ENCODE assay signal across 9 cellular contexts in the genomic region with DNA sequence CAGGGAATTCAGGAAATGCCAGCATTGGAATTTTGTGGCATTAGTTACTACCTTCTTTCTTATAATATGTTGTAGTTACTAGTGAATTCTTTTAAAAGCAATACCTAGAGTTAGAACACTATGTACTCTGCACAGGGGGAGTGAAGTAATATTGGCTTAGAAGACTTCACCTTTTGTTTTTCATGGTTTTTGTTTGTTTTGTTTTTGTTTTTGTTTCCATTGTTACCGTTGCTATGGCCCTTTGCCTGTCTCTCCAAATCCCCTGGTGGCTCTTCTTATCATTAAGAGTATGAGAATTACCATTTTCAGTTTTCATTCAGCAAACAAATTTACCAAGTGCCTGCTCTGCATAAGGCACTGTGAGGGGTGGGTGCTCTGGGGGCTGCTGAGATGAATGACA.
DNase-seq lines count a peak whose midpoint lies in the region; ATAC-seq and TF ChIP-seq lines count a peak whose summit lies in the region.
"Had no signal": no experiment of that assay in that cellular context is flagged by ENCODE, and none has a peak within 500 bp of the region (broad histone marks: within the 10 kb centered on the region; RNA-seq: fewer than 3 reads in every experiment).

No MANE protein-coding gene starts in this region.

- peaks cover 48% of the 10 kb centered on the region for H3K4me1 Mint-ChIP-seq in activated T-cell treated with anti-CD3 and anti-CD28 coated beads, Interleukin-2, amount 50 U/mL, for 72 hours (ENCODE audit: low read depth)

- no peaks in the 10 kb centered on the region for H3K9me3 ChIP-seq in suprapubic skin

- H3K27ac Mint-ChIP-seq in activated T-cell treated with anti-CD3 and anti-CD28 coated beads, Interleukin-2, amount 50 U/mL, for 72 hours = peak overlapping the region; percentile 92

- no peaks in the 10 kb centered on the region for H3K9me3 Mint-ChIP-seq in activated T-cell treated with anti-CD3 and anti-CD28 coated beads, Interleukin-2, amount 50 U/mL, for 72 hours

- H3K4me3 Mint-ChIP-seq in activated T-cell treated with anti-CD3 and anti-CD28 coated beads, Interleukin-2, amount 50 U/mL, for 72 hours = no peak overlapping the region

- TF ChIP-seq POLR2A in suprapubic skin (IDR thresholded peaks at IDR 0.05) = no peak

- TF ChIP-seq CTCF in RWPE1 (conservative IDR thresholded peaks at IDR 0.05; ENCODE audit: low read depth) = no peak
- TF ChIP-seq CTCF in suprapubic skin (IDR thresholded peaks at IDR 0.05) = no peak

- H3K27ac ChIP-seq in RWPE1 (peak overlapping the region; percentile 51; the same call in 1 of the 2 replicates), suprapubic skin (peak overlapping the region; percentile 56)

- no peak overlapping the region for H3K4me3 ChIP-seq in suprapubic skin

- 41% methylated on average over 1 of the region's 1 CpG for WGBS in suprapubic skin

- H3K27me3 ChIP-seq in suprapubic skin = no peaks in the 10 kb centered on the region

- DNase-seq in activated T-cell treated with anti-CD3 and anti-CD28 coated beads, Interleukin-2, amount 50 U/mL, for 72 hours = no peak
- DNase-seq in activated T-cell treated with anti-CD3 and anti-CD28 coated beads, Interleukin-2, amount 50 U/mL, for 1 hour = no peak
- DNase-seq in RWPE1 (ENCODE audit: low spot score) (peak; percentile 14), Right ventricle myocardium superior (no peak), suprapubic skin (ENCODE audit: low spot score in 2 of 2) (no peak), HuH-7 (ENCODE audit: low spot score) (no peak)
- no peak for DNase-seq in activated naive CD4-positive, alpha-beta T cell (lab: John Stamatoyannopoulos, UW)
- DNase-seq: C1 segment of cervical spinal cord had no signal

- no peaks in the 10 kb centered on the region for H3K27me3 Mint-ChIP-seq in activated T-cell treated with anti-CD3 and anti-CD28 coated beads, Interleukin-2, amount 50 U/mL, for 72 hours (ENCODE audit: low read depth)

- no peak for TF ChIP-seq EP300 in suprapubic skin (IDR thresholded peaks at IDR 0.05)

- H3K4me1 ChIP-seq in suprapubic skin = peaks cover 15% of the 10 kb centered on the region

- H3K36me3 Mint-ChIP-seq in activated T-cell treated with anti-CD3 and anti-CD28 coated beads, Interleukin-2, amount 50 U/mL, for 72 hours (ENCODE audit: insufficient read depth in 2 of 2) = peaks cover 3 to 22% of the 10 kb centered on the region in 2 donors

- peak; percentile 59 to 64 for ATAC-seq in activated T-cell treated with anti-CD3 and anti-CD28 coated beads, Interleukin-2, amount 50 U/mL, for 72 hours (replicated peaks in 1 of 2)
- peak; percentile 44 for ATAC-seq in Right ventricle myocardium superior (ENCODE audit: poor library complexity)
- ATAC-seq in HG03025 (IDR thresholded peaks at IDR 0.05; ENCODE audit: low FRiP score, unreplicated experiment) = no peak

- H3K36me3 ChIP-seq in suprapubic skin = peaks cover 12% of the 10 kb centered on the region

- CTCF ChIA-PET in RWPE1 (lab: Yijun Ruan, JAX) = interaction anchor here (0.7 kb wide), 1 partner anchor 63 kb away, joined by 5 read pairs; no protein-coding TSS in a partner anchor

- POLR2A ChIA-PET in RWPE1 (lab: Yijun Ruan, JAX; ENCODE audit: low non-redundant PET) = no interaction called here

- intact Hi-C loops in Right ventricle myocardium superior (cut with DNase I) = no loop called here
